Comparison of ENCODE assay signal across 18 cellular contexts in genomic region chr4:159045321-159045720, GRCh38. TPM values are rescaled to one million over a fixed set of nuclear protein-coding genes. Genes with fewer than 3 reads are reported as not detected.
A peak's percentile ranks its signal among the peaks of the same experiment; 100 is the strongest.
DNase-seq lines count a peak whose midpoint lies in the region; ATAC-seq and TF ChIP-seq lines count a peak whose summit lies in the region.
"Had no signal": no experiment of that assay in that cellular context is flagged by ENCODE, and none has a peak within 500 bp of the region (broad histone marks: within the 10 kb centered on the region; RNA-seq: fewer than 3 reads in every experiment).

No MANE protein-coding gene starts in this region.

- no peak overlapping the region for H3K9ac ChIP-seq in neuronal stem cell (ENCODE audit: low read depth, low read length, poor library complexity)
- H3K9ac ChIP-seq: GM23248 had no signal

- no peak for TF ChIP-seq POLR2A in lower leg skin (IDR thresholded peaks at IDR 0.05)

- no peak overlapping the region for H4K8ac ChIP-seq in neuronal stem cell (ENCODE audit: low read depth, low read length)

- TF ChIP-seq CTCF in lower leg skin (IDR thresholded peaks at IDR 0.05) = no peak

- no peak overlapping the region for H3K18ac ChIP-seq in neuronal stem cell (ENCODE audit: low read length)

- DNase-seq in OCI-M1 (lab: John Stamatoyannopoulos, UW) (peak; percentile 61), neuronal stem cell (ENCODE audit: low spot score) (no peak), lower leg skin (ENCODE audit: low spot score in 2 of 2) (no peak), GDM1 (lab: John Stamatoyannopoulos, UW) (no peak), SIG-M5 (lab: John Stamatoyannopoulos, UW) (no peak)
- DNase-seq: ACHN, AML-193, Caco-2, DMS153, GM23248, Karpas-422, NCI-H1105 treated with DMSO at 0.1 percent for 48 hours, NCI-H187, NCI-H510A, NCI-H774, SW 1271 had no signal

- H3K9me3 ChIP-seq in neuronal stem cell (replicated peaks in 1 of 2; ENCODE audit: control insufficient read depth in 2 of 2, insufficient read depth in 1 of 2, low read depth in 1 of 2, low read length in 2 of 2) = no peaks in the 10 kb centered on the region
- H3K9me3 ChIP-seq: Caco-2 had no signal

- no peak overlapping the region for H3K27ac ChIP-seq in neuronal stem cell (replicated peaks; ENCODE audit: low read length)
- H3K27ac ChIP-seq: GM23248 had no signal

- no peak overlapping the region for H3K23ac ChIP-seq in neuronal stem cell (ENCODE audit: low read depth, low read length, poor library complexity)

- H2BK5ac ChIP-seq in neuronal stem cell (ENCODE audit: low read length) = no peak overlapping the region

- H2BK12ac ChIP-seq in neuronal stem cell (ENCODE audit: low read length) = no peak overlapping the region

- H3K4me1 ChIP-seq in neuronal stem cell (ENCODE audit: control insufficient read depth in 2 of 2, insufficient read depth in 1 of 2, low read depth in 1 of 2, low read length in 2 of 2) = peaks cover 5 to 17% of the 10 kb centered on the region in 2 donors

- no peak overlapping the region for H4K91ac ChIP-seq in neuronal stem cell (ENCODE audit: low read depth, low read length, poor library complexity)

- no peaks in the 10 kb centered on the region for H3K27me3 ChIP-seq in neuronal stem cell (ENCODE audit: control insufficient read depth in 3 of 3, insufficient read depth in 3 of 3, low read depth in 1 of 3, low read length in 3 of 3)

- no peak overlapping the region for H3K4me2 ChIP-seq in neuronal stem cell (ENCODE audit: insufficient read depth, low read length, poor library complexity, severe bottlenecking)

- H3K4ac ChIP-seq in neuronal stem cell (ENCODE audit: low read length) = no peak overlapping the region

- no peak overlapping the region for H2AK5ac ChIP-seq in neuronal stem cell (ENCODE audit: low read depth, low read length)

- no peaks in the 10 kb centered on the region for H3K36me3 ChIP-seq in neuronal stem cell (replicated peaks in 1 of 2; ENCODE audit: control insufficient read depth in 2 of 2, insufficient read depth in 2 of 2, low read length in 2 of 2)

- no peak overlapping the region for H3K14ac ChIP-seq in neuronal stem cell (ENCODE audit: low read length)

- no peak overlapping the region for H2BK120ac ChIP-seq in neuronal stem cell (ENCODE audit: low read depth, low read length)

- peak overlapping the region; percentile 16 for H2AFZ ChIP-seq in neuronal stem cell (ENCODE audit: low read length)
- H2AFZ ChIP-seq: GM23248 had no signal

- no peak overlapping the region for H2BK15ac ChIP-seq in neuronal stem cell (ENCODE audit: low read length)

- intact Hi-C loops in lower leg skin (cut with DNase I; ENCODE audit: low total_unique reads) = no loop called here

- no peaks in the 10 kb centered on the region for H3K79me1 ChIP-seq in neuronal stem cell (ENCODE audit: low read depth, low read length)

- ATAC-seq in GM19043 (IDR thresholded peaks at IDR 0.05; ENCODE audit: low read depth, unreplicated experiment) (peak; percentile 37), HG03025 (IDR thresholded peaks at IDR 0.05; ENCODE audit: low FRiP score, unreplicated experiment) (peak; percentile 43)

- H3K4me3 ChIP-seq in neuronal stem cell (ENCODE audit: low read length in 2 of 2) (no peak overlapping the region), lower leg skin (ENCODE audit: low read depth, poor library complexity, severe bottlenecking) (no peak overlapping the region)
- H3K4me3 ChIP-seq: GM23248 had no signal

RNA-seq across cellular contexts. Expression of gene RAPGEF2, which starts 57.6 kb away (rescaled TPM):
- polyA plus RNA-seq in neuronal stem cell (2013, experiment 1 of 2) = 19.0 TPM
- 19.5 TPM for polyA plus RNA-seq in neuronal stem cell (2013, experiment 2 of 2)
- 10 to 100 TPM; 38.3 to 51.7 (median 40.4) TPM for total RNA-seq in lower leg skin
